In genomic region chr2:122433123-122433754, GRCh38 we compare ENCODE assay signal across 28 cellular contexts.
DNase-seq lines count a peak whose midpoint lies in the region; ATAC-seq and TF ChIP-seq lines count a peak whose summit lies in the region.
"Had no signal": no experiment of that assay in that cellular context is flagged by ENCODE, and none has a peak within 500 bp of the region (broad histone marks: within the 10 kb centered on the region; RNA-seq: fewer than 3 reads in every experiment).

No MANE protein-coding gene starts in this region.

- no peaks in the 10 kb centered on the region for H3K36me3 ChIP-seq in naive thymus-derived CD4-positive, alpha-beta T cell (ENCODE audit: control insufficient read depth in 2 of 3, insufficient read depth in 3 of 3, low read length in 3 of 3)
- H3K36me3 ChIP-seq: BLaER1 treated with 17β-estradiol and CSF1 and Interleukin-3, amounts not matched to agents 10 nM and 100 nM; neutrophil; WERI-Rb-1 had no signal

- no peaks in the 10 kb centered on the region for H3K27me3 ChIP-seq in naive thymus-derived CD4-positive, alpha-beta T cell (ENCODE audit: control insufficient read depth in 2 of 2, insufficient read depth in 2 of 2, low read length in 2 of 2)
- H3K27me3 ChIP-seq: BLaER1 treated with 17β-estradiol and CSF1 and Interleukin-3, amounts not matched to agents 10 nM and 100 nM; foreskin keratinocyte; neutrophil had no signal

- no peak for ATAC-seq in HG03039 (IDR thresholded peaks at IDR 0.05; ENCODE audit: unreplicated experiment)
- ATAC-seq in stimulated activated effector memory CD8-positive, alpha-beta T cell treated with anti-CD3 and anti-CD28 coated beads, Interleukin-12 subunit alpha, Interleukin-12 subunit beta, amount 100 ng/mL, for 72 hours: no peak
- no peak for ATAC-seq in naive thymus-derived CD4-positive, alpha-beta T cell
- ATAC-seq: activated CD8-positive, alpha-beta memory T cell treated with anti-CD3 and anti-CD28 coated beads, Interleukin-2, amount 10 ng/mL, durations not matched to agents 7 days and 5 days; esophagus mucosa; foreskin keratinocyte; T-helper 17 cell had no signal

- POLR2A ChIA-PET in naive thymus-derived CD4-positive, alpha-beta T cell (lab: Charles Lee): no interaction called here

- peaks cover 6% of the 10 kb centered on the region for H3K9me3 Mint-ChIP-seq in stimulated activated effector memory CD8-positive, alpha-beta T cell treated with anti-CD3 and anti-CD28 coated beads, Interleukin-12 subunit alpha, Interleukin-12 subunit beta, amount 100 ng/mL, for 72 hours
- peaks cover 0 to 10% (median 2%) of the 10 kb centered on the region in 11 donors for H3K9me3 Mint-ChIP-seq in naive thymus-derived CD4-positive, alpha-beta T cell
- H3K9me3 Mint-ChIP-seq: activated naive CD4-positive, alpha-beta T cell treated with anti-CD3 and anti-CD28 coated beads for 36 hours had no signal

- no peak overlapping the region for H3K4me3 Mint-ChIP-seq in stimulated activated effector memory CD8-positive, alpha-beta T cell treated with anti-CD3 and anti-CD28 coated beads, Interleukin-12 subunit alpha, Interleukin-12 subunit beta, amount 100 ng/mL, for 72 hours
- no peak overlapping the region for H3K4me3 Mint-ChIP-seq in naive thymus-derived CD4-positive, alpha-beta T cell
- H3K4me3 Mint-ChIP-seq: activated CD8-positive, alpha-beta memory T cell treated with anti-CD3 and anti-CD28 coated beads, Interleukin-2, amount 10 ng/mL, durations not matched to agents 7 days and 5 days; activated naive CD4-positive, alpha-beta T cell treated with anti-CD3 and anti-CD28 coated beads for 36 hours; immature natural killer cell; T-helper 17 cell had no signal

- CTCF ChIA-PET in naive thymus-derived CD4-positive, alpha-beta T cell (lab: Charles Lee): no interaction called here

- TF ChIP-seq CTCF in VCaP (conservative IDR thresholded peaks at IDR 0.05) (no peak), GM10266 (IDR thresholded peaks at IDR 0.05; ENCODE audit: control insufficient read depth, insufficient read depth, low read depth, missing control alignments) (no peak)

- H3K36me3 Mint-ChIP-seq in stimulated activated effector memory CD8-positive, alpha-beta T cell treated with anti-CD3 and anti-CD28 coated beads, Interleukin-12 subunit alpha, Interleukin-12 subunit beta, amount 100 ng/mL, for 72 hours: no peaks in the 10 kb centered on the region
- no peaks in the 10 kb centered on the region for H3K36me3 Mint-ChIP-seq in naive thymus-derived CD4-positive, alpha-beta T cell
- H3K36me3 Mint-ChIP-seq: activated CD8-positive, alpha-beta memory T cell treated with anti-CD3 and anti-CD28 coated beads, Interleukin-2, amount 10 ng/mL, durations not matched to agents 7 days and 5 days; immature natural killer cell had no signal

- H3K4me1 ChIP-seq in naive thymus-derived CD4-positive, alpha-beta T cell (ENCODE audit: control insufficient read depth in 2 of 2, insufficient read depth in 2 of 2, low read length in 2 of 2): no peaks in the 10 kb centered on the region
- H3K4me1 ChIP-seq: BLaER1 treated with 17β-estradiol and CSF1 and Interleukin-3, amounts not matched to agents 10 nM and 100 nM; foreskin keratinocyte had no signal

- intact Hi-C loops in naive thymus-derived CD4-positive, alpha-beta T cell (cut with micrococcal nuclease): no loop called here

- DNase-seq in DMS53 (lab: John Stamatoyannopoulos, UW) (peak; percentile 94), kidney tubule cell (ENCODE audit: low spot score) (peak; percentile 95), renal cortical epithelial cell (ENCODE audit: low read depth) (peak; percentile 95), GM10266 (ENCODE audit: extremely low spot score) (no peak)
- DNase-seq in stimulated activated effector memory CD8-positive, alpha-beta T cell treated with anti-CD3 and anti-CD28 coated beads, Interleukin-12 subunit alpha, Interleukin-12 subunit beta, amount 100 ng/mL, for 72 hours (ENCODE audit: low spot score in 2 of 2): no peak
- DNase-seq in naive thymus-derived CD4-positive, alpha-beta T cell: no peak
- DNase-seq: activated CD4-positive, alpha-beta T cell treated with anti-CD3 and anti-CD28 coated beads, Interleukin-2, amount 50 U/mL, for 1 hour; activated CD8-positive, alpha-beta memory T cell treated with anti-CD3 and anti-CD28 coated beads, Interleukin-2, amount 10 ng/mL, durations not matched to agents 7 days and 5 days; activated naive CD4-positive, alpha-beta T cell treated with anti-CD3 and anti-CD28 coated beads for 36 hours; effector CD8-positive, alpha-beta T cell; foreskin keratinocyte; immature natural killer cell; KBM-7; mammary epithelial cell; MM.1S; NCI-H1436; NCI-H510A treated with DMSO at 0.1 percent for 48 hours; RPMI8226; stimulated activated CD4-positive, alpha-beta T cell treated with anti-CD3 and anti-CD28 coated beads, Interleukin-2, amount 100 ng/mL, for 24 hours; substantia nigra; T-helper 17 cell; WERI-Rb-1 had no signal

- peaks cover 0 to 10% (median 2%) of the 10 kb centered on the region in 5 donors for H3K27me3 Mint-ChIP-seq in naive thymus-derived CD4-positive, alpha-beta T cell
- H3K27me3 Mint-ChIP-seq: activated CD8-positive, alpha-beta memory T cell treated with anti-CD3 and anti-CD28 coated beads, Interleukin-2, amount 10 ng/mL, durations not matched to agents 7 days and 5 days; T-helper 17 cell had no signal

- H3K27ac ChIP-seq in VCaP: peak overlapping the region; percentile 51
- H3K27ac ChIP-seq in naive thymus-derived CD4-positive, alpha-beta T cell (ENCODE audit: low read depth, low read length): no peak overlapping the region
- H3K27ac ChIP-seq: BLaER1 treated with 17β-estradiol and CSF1 and Interleukin-3, amounts not matched to agents 10 nM and 100 nM; foreskin keratinocyte; neutrophil; WERI-Rb-1 had no signal

- no peak overlapping the region for H3K27ac Mint-ChIP-seq in stimulated activated effector memory CD8-positive, alpha-beta T cell treated with anti-CD3 and anti-CD28 coated beads, Interleukin-12 subunit alpha, Interleukin-12 subunit beta, amount 100 ng/mL, for 72 hours
- H3K27ac Mint-ChIP-seq in naive thymus-derived CD4-positive, alpha-beta T cell: no peak overlapping the region
- H3K27ac Mint-ChIP-seq: activated CD8-positive, alpha-beta memory T cell treated with anti-CD3 and anti-CD28 coated beads, Interleukin-2, amount 10 ng/mL, durations not matched to agents 7 days and 5 days; activated naive CD4-positive, alpha-beta T cell treated with anti-CD3 and anti-CD28 coated beads for 36 hours; immature natural killer cell; T-helper 17 cell had no signal

- no peaks in the 10 kb centered on the region for H3K9me3 ChIP-seq in naive thymus-derived CD4-positive, alpha-beta T cell (ENCODE audit: control insufficient read depth in 2 of 3, low read length in 3 of 3)
- H3K9me3 ChIP-seq: BLaER1 treated with 17β-estradiol and CSF1 and Interleukin-3, amounts not matched to agents 10 nM and 100 nM; neutrophil had no signal

- no peaks in the 10 kb centered on the region for H3K4me1 Mint-ChIP-seq in stimulated activated effector memory CD8-positive, alpha-beta T cell treated with anti-CD3 and anti-CD28 coated beads, Interleukin-12 subunit alpha, Interleukin-12 subunit beta, amount 100 ng/mL, for 72 hours
- no peaks in the 10 kb centered on the region for H3K4me1 Mint-ChIP-seq in naive thymus-derived CD4-positive, alpha-beta T cell
- H3K4me1 Mint-ChIP-seq: activated CD8-positive, alpha-beta memory T cell treated with anti-CD3 and anti-CD28 coated beads, Interleukin-2, amount 10 ng/mL, durations not matched to agents 7 days and 5 days; immature natural killer cell; T-helper 17 cell had no signal

- H3K4me3 ChIP-seq in naive thymus-derived CD4-positive, alpha-beta T cell (ENCODE audit: low read length): no peak overlapping the region
- H3K4me3 ChIP-seq: BLaER1 treated with 17β-estradiol and CSF1 and Interleukin-3, amounts not matched to agents 10 nM and 100 nM; smooth muscle cell had no signal

Comparison
In these comparisons a context has a peak if more than half of its experiments do, and no peak if none do; other contexts are left out.
1. DNase-seq: peak in DMS53 (single experiment), kidney tubule cell (single experiment) and renal cortical epithelial cell (single experiment); none in stimulated activated effector memory CD8-positive, alpha-beta T cell treated with anti-CD3 and anti-CD28 coated beads, Interleukin-12 subunit alpha, Interleukin-12 subunit beta, amount 100 ng/mL, for 72 hours (0 of 2), GM10266 (single experiment) and naive thymus-derived CD4-positive, alpha-beta T cell (0 of 9).